Comparison of ENCODE assay signal across 2 cellular contexts in the genomic region with DNA sequence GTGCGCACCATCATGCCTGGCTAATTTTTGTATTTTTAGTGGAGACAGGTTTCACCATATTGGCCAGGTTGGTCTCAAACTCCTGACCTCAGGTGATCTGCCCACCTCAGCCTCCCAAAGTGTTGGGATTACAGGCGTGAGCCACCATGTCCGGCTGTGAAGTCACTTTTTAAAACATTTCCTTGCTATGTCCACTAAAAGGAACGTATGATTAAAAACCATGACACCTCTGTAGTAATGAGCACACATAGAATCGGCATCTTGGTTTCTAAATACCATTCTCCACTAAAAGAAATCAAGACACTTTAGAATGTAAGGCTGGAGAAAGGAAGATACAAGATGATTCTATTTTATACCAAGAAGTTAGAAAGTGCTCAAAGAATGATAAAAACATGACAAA.
TF ChIP-seq lines count a peak whose summit lies in the region.

No MANE protein-coding gene starts in this region.

TF ChIP-seq in HEK293, 187 proteins besides CTCF, POLR2A, EP300 and RAD21:
- peak; percentile 88 for TF ChIP-seq SETDB1 (IDR thresholded peaks at IDR 0.05; ENCODE audit: insufficient read length, low read length)

TF ChIP-seq in HepG2, 621 proteins besides CTCF, POLR2A, EP300 and RAD21:
- peak; percentile 64; the same call in 1 of the 2 replicates for TF ChIP-seq ZNF605 (CRISPR knock-in tag; IDR thresholded peaks at IDR 0.05)
